ENCODE assay signal across 22 cellular contexts in the genomic region with DNA sequence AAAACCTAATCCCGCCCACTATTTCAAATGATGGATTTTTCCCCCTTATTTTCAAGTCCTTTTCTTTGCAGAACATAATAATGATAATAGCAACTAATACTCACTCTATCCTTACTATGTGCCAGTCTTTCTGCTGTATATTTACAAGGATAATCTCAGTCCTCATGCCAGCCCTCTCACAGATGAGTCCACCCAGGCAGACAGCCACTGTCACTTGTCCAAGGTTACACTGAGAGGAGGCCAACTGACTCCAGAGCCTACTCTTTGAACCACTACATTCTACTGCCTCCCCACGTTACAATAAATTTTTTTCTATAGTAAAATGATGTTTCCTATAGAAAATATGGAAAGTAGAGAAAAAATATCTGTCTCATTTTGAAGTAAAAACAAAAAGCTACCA. TPM values are rescaled to one million over a fixed set of nuclear protein-coding genes. Genes with fewer than 3 reads are reported as not detected.
DNase-seq lines count a peak whose midpoint lies in the region; ATAC-seq and TF ChIP-seq lines count a peak whose summit lies in the region.
"Had no signal": no experiment of that assay in that cellular context is flagged by ENCODE, and none has a peak within 500 bp of the region (broad histone marks: within the 10 kb centered on the region; RNA-seq: fewer than 3 reads in every experiment).

No MANE protein-coding gene starts in this region.

- H3K4me3 ChIP-seq in left ventricle myocardium inferior (no peak overlapping the region), Panc1 (ENCODE audit: low read depth in 2 of 2, low read length in 2 of 2) (no peak overlapping the region), breast epithelium (no peak overlapping the region), Peyer's patch (no peak overlapping the region)
- H3K4me3 ChIP-seq: MG63 had no signal

- H3K9me3 ChIP-seq in left ventricle myocardium inferior (replicated peaks), result peaks cover 5% of the 10 kb centered on the region
- H3K9me3 ChIP-seq in Panc1 (ENCODE audit: control insufficient read depth, insufficient read depth, low read depth, low read length), result no peaks in the 10 kb centered on the region
- H3K9me3 ChIP-seq in breast epithelium, result no peaks in the 10 kb centered on the region
- H3K9me3 ChIP-seq in Peyer's patch, result no peaks in the 10 kb centered on the region
- H3K9me3 ChIP-seq: MG63 had no signal

- H3K27ac Mint-ChIP-seq in stimulated activated memory B cell treated with anti-CD40 and anti-IgM and Interleukin-4, amounts not matched to agents 10 μg/mL and 1 μg/mL and 100 μg/mL, for 72 hours, result peak overlapping the region; percentile 35

- POLR2A ChIA-PET in Panc1 (lab: Charles Lee), result no interaction called here

- no peak for TF ChIP-seq POLR2A in breast epithelium (IDR thresholded peaks at IDR 0.05)
- TF ChIP-seq POLR2A in Peyer's patch (IDR thresholded peaks at IDR 0.05), result no peak

- CTCF ChIA-PET in Panc1 (lab: Charles Lee), result no interaction called here

- no TSS peak for BruUV-seq in Panc1 (replicated peaks; lab: Mats Ljungman, UMichigan)

- peaks cover 79% of the 10 kb centered on the region for H3K4me1 Mint-ChIP-seq in stimulated activated memory B cell treated with anti-CD40 and anti-IgM and Interleukin-4, amounts not matched to agents 10 μg/mL and 1 μg/mL and 100 μg/mL, for 72 hours

- H3K4me1 ChIP-seq in left ventricle myocardium inferior (peaks cover 60% of the 10 kb centered on the region), Panc1 (ENCODE audit: control insufficient read depth, insufficient read depth, low read length) (peaks cover 72% of the 10 kb centered on the region), breast epithelium (no peaks in the 10 kb centered on the region), Peyer's patch (peaks cover 0 to under 1% (median 0%) of the 10 kb centered on the region in 4 donors)

- no peaks in the 10 kb centered on the region for H3K36me3 ChIP-seq in left ventricle myocardium inferior
- no peaks in the 10 kb centered on the region for H3K36me3 ChIP-seq in Panc1 (ENCODE audit: control insufficient read depth, insufficient read depth, low read length)
- no peaks in the 10 kb centered on the region for H3K36me3 ChIP-seq in breast epithelium
- no peaks in the 10 kb centered on the region for H3K36me3 ChIP-seq in Peyer's patch
- H3K36me3 ChIP-seq: MG63 had no signal

- no peak for TF ChIP-seq CTCF in left ventricle myocardium inferior (IDR thresholded peaks at IDR 0.05; ENCODE audit: borderline replicate concordance)
- TF ChIP-seq CTCF in Panc1 (IDR thresholded peaks at IDR 0.05), result no peak
- no peak for TF ChIP-seq CTCF in breast epithelium (IDR thresholded peaks at IDR 0.05)
- TF ChIP-seq CTCF in Peyer's patch (IDR thresholded peaks at IDR 0.05), result no peak

- no peaks in the 10 kb centered on the region for H3K27me3 ChIP-seq in left ventricle myocardium inferior (ENCODE audit: low read depth)
- H3K27me3 ChIP-seq in Panc1 (ENCODE audit: control insufficient read depth, insufficient read depth, low read length), result no peaks in the 10 kb centered on the region
- no peaks in the 10 kb centered on the region for H3K27me3 ChIP-seq in breast epithelium
- no peaks in the 10 kb centered on the region for H3K27me3 ChIP-seq in Peyer's patch
- H3K27me3 ChIP-seq: MG63 had no signal

- H3K27me3 Mint-ChIP-seq in stimulated activated memory B cell treated with anti-CD40 and anti-IgM and Interleukin-4, amounts not matched to agents 10 μg/mL and 1 μg/mL and 100 μg/mL, for 72 hours, result no peaks in the 10 kb centered on the region

- ATAC-seq in Right ventricle myocardium superior (ENCODE audit: poor library complexity) (peak; percentile 62), Panc1 (no peak)
- ATAC-seq in stimulated activated memory B cell treated with anti-CD40 and anti-IgM and Interleukin-4, amounts not matched to agents 10 μg/mL and 1 μg/mL and 100 μg/mL, for 72 hours, result no peak
- ATAC-seq: PC-3 had no signal

- H3K27ac ChIP-seq in left ventricle myocardium inferior (replicated peaks), result no peak overlapping the region
- H3K27ac ChIP-seq in Panc1 (ENCODE audit: low read length), result peak overlapping the region; percentile 30; the same call in 1 of the 2 replicates
- H3K27ac ChIP-seq in breast epithelium, result no peak overlapping the region
- no peak overlapping the region for H3K27ac ChIP-seq in Peyer's patch
- H3K27ac ChIP-seq: 22Rv1 had no signal

- intact Hi-C loops in Right ventricle myocardium superior (cut with DNase I) (no loop called here), left ventricle myocardium inferior (cut with micrococcal nuclease) (no loop called here), Panc1 (cut with micrococcal nuclease; ENCODE audit: unreplicated experiment) (no loop called here), breast epithelium (cut with DNase I; ENCODE audit: low total_unique reads) (no loop called here)

- peaks cover 2% of the 10 kb centered on the region for H3K9me3 Mint-ChIP-seq in stimulated activated memory B cell treated with anti-CD40 and anti-IgM and Interleukin-4, amounts not matched to agents 10 μg/mL and 1 μg/mL and 100 μg/mL, for 72 hours

- no peak overlapping the region for H3K4me3 Mint-ChIP-seq in stimulated activated memory B cell treated with anti-CD40 and anti-IgM and Interleukin-4, amounts not matched to agents 10 μg/mL and 1 μg/mL and 100 μg/mL, for 72 hours

- DNase-seq in Right ventricle myocardium superior, result no peak
- no peak for DNase-seq in left ventricle myocardium inferior
- no peak for DNase-seq in Panc1 (ENCODE audit: low read depth, low spot score)
- DNase-seq in cerebellum (ENCODE audit: low spot score), result peak; percentile 85
- DNase-seq in iPS-NIHi7 (ENCODE audit: extremely low spot score), result no peak
- DNase-seq in breast epithelium (ENCODE audit: low spot score in 2 of 2), result no peak
- no peak for DNase-seq in Peyer's patch
- DNase-seq: ACHN; COR-L47; DMS53; GF-D8; KG1; MG63; NCI-H1105 treated with DMSO at 0.1 percent for 48 hours; NCI-H2029; NCI-H446 treated with DMSO at 0.1 percent for 48 hours; NK-92 treated with Interleukin-12 subunit alpha and Interleukin-12 subunit beta, amount 100 ng/mL, for 24 hours; PC-3; RPMI8226; SHP77 treated with DMSO at 0.1 percent for 48 hours had no signal

- in situ Hi-C loops in Panc1 (cut with HindIII; ENCODE audit: low pct_unique_long_range_greater_than_20kb, low sequenced_read_pairs), result no loop called here

- H3K36me3 Mint-ChIP-seq in stimulated activated memory B cell treated with anti-CD40 and anti-IgM and Interleukin-4, amounts not matched to agents 10 μg/mL and 1 μg/mL and 100 μg/mL, for 72 hours, result peaks cover 18% of the 10 kb centered on the region

RNA-seq across cellular contexts. Expression of a gene that starts 30.9 kb away (rescaled TPM):
- total RNA-seq in Right ventricle myocardium superior (20.8 TPM), left ventricle myocardium inferior (19.0 TPM), Panc1 (2021; ENCODE audit: unreplicated experiment) (218 TPM), cerebellum (50.4 TPM), breast epithelium (100 to 1,000 TPM; 245 to 427 (median 272) TPM), Peyer's patch (100 to 1,000 TPM in 1 of 4 donors, 10 to 100 TPM in 3; 40.3 to 101 (median 78.6) TPM)
- 111 TPM for polyA plus RNA-seq in Panc1 (2012; ENCODE audit: insufficient read length)
